Comparison of ENCODE assay signal across 8 cellular contexts in the genomic region with DNA sequence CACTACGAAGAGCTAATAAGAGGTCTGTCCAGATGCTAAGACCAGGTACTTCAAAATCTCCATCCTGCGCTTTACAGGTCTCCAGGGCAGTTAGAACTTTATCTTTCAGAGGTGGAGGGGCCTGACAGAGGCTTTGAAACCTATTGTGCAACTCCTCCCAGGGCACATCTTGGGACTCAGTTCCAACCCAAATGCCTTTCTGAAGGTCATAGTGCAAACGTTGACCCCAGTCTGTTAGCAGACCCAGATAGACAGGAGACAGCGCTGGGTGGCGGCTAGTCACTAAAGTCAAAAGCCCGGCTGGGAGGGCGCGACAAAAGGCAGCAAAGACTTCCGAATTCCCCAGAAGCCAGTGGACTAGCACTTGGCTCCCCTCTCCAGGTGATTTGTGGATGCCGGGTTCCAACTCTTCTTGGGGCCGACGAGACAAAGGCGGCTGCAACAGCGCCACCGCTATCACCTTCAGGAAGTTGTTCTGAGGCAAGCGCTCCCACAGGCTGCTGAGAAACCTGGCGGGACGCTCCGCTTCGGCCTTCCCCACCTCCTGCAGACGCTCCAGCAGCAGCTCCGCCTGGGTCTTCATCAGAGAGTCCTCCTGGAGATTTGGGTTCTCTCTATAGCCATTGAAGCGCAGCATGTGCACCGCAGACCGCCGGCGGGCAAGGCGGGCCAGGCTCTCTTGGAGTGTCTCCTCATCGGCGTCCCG. TPM values are rescaled to one million over a fixed set of nuclear protein-coding genes. Genes with fewer than 3 reads are reported as not detected.
DNase-seq lines count a peak whose midpoint lies in the region; TF ChIP-seq lines count a peak whose summit lies in the region.

No MANE protein-coding gene starts in this region.

- TF ChIP-seq CTCF in GM12864 (IDR thresholded peaks at IDR 0.05; ENCODE audit: low read depth, low read length, missing control alignments) (peak; percentile 70), HEK293 (tag by site-specific recombination; IDR thresholded peaks at IDR 0.05) (peak; percentile 67), MM.1S (IDR thresholded peaks at IDR 0.05; ENCODE audit: low read length) (peak; percentile 61), hepatocyte (IDR thresholded peaks at IDR 0.05; ENCODE audit: poor library complexity) (peak; percentile 56), retinal pigment epithelial cell (conservative IDR thresholded peaks at IDR 0.05; ENCODE audit: low read depth, low read length) (peak; percentile 56)

- POLR2A ChIA-PET in HEK293 (lab: Yijun Ruan, JAX) (interaction anchor here (0.8 to 2.0 kb wide), 4 partner anchors 10 to 204 kb away, joined by 3 to 7 read pairs (median 3); no protein-coding TSS in a partner anchor), HEK293T (lab: Yijun Ruan, JAX) (interaction anchor here (1.2 kb wide), 1 partner anchor 204 kb away, joined by 3 read pairs; no protein-coding TSS in a partner anchor)

- H3K36me3 ChIP-seq in HEK293 (ENCODE audit: control insufficient read depth in 2 of 2, insufficient read depth in 1 of 2, low read length in 2 of 2) (no peaks in the 10 kb centered on the region), MM.1S (replicated peaks; ENCODE audit: insufficient read depth, low read length) (no peaks in the 10 kb centered on the region), SJSA1 (no peaks in the 10 kb centered on the region; the same call in 1 of the 2 replicates), hepatocyte (replicated peaks; ENCODE audit: insufficient read depth, low read depth) (no peaks in the 10 kb centered on the region)

- peak overlapping the region; percentile 87 for H3K4me3 ChIP-seq in GM12864 (ENCODE audit: low read depth, low read length)
- peak overlapping the region; percentile 88 for H3K4me3 ChIP-seq in HEK293 (ENCODE audit: low read depth, low read length)
- peak overlapping the region; percentile 95 for H3K4me3 ChIP-seq in MM.1S (ENCODE audit: low read length)
- H3K4me3 ChIP-seq in SJSA1: peak overlapping the region; percentile 74
- peak overlapping the region; percentile 93 for H3K4me3 ChIP-seq in hepatocyte
- peak overlapping the region; percentile 88 for H3K4me3 ChIP-seq in retinal pigment epithelial cell (ENCODE audit: low read length)

- peak; percentile 45 for DNase-seq in GM12864 (ENCODE audit: low read depth)
- peak; percentile 82 for DNase-seq in MM.1S
- peak in 1 of 2 experiments; percentile 52 for DNase-seq in SJSA1 (ENCODE audit: low read depth in 1 of 2, low spot score in 2 of 2)
- peak in 45 of 58 donors; percentile 30 to 83 (median 68) for DNase-seq in anterior cingulate cortex (lab: John Stamatoyannopoulos, UW)
- peak; percentile 85 for DNase-seq in hepatocyte (ENCODE audit: low spot score)
- peak; percentile 28 for DNase-seq in retinal pigment epithelial cell (ENCODE audit: low read depth)
- no peak for DNase-seq in HEK293T (ENCODE audit: extremely low spot score)

- H3K4me2 ChIP-seq in MM.1S (ENCODE audit: low read depth, low read length) (peak overlapping the region; percentile 87), hepatocyte (peak overlapping the region; percentile 92)

- peak overlapping the region; percentile 90 for H3K27ac ChIP-seq in HEK293 (ENCODE audit: extremely low read depth, low read depth, low read length)
- H3K27ac ChIP-seq in MM.1S (ENCODE audit: low read length): peak overlapping the region; percentile 96
- peak overlapping the region; percentile 76 for H3K27ac ChIP-seq in SJSA1
- peak overlapping the region; percentile 99 for H3K27ac ChIP-seq in hepatocyte

- CTCF ChIA-PET in HEK293 (lab: Yijun Ruan, JAX) (interaction anchor here (0.6 to 2.1 kb wide), 10 partner anchors 8 to 685 kb away, joined by 3 to 8 read pairs (median 4); no protein-coding TSS in a partner anchor), HEK293T (lab: Yijun Ruan, JAX) (no interaction called here)

- H3K4me1 ChIP-seq in HEK293 (ENCODE audit: control insufficient read depth, insufficient read depth, low read length): no peaks in the 10 kb centered on the region
- peaks cover 4% of the 10 kb centered on the region; the same call in 1 of the 2 replicates for H3K4me1 ChIP-seq in MM.1S (ENCODE audit: low read length)
- H3K4me1 ChIP-seq in SJSA1 (replicated peaks): peaks cover 12% of the 10 kb centered on the region
- H3K4me1 ChIP-seq in hepatocyte (ENCODE audit: insufficient read depth): peaks cover 6% of the 10 kb centered on the region

- peak overlapping the region; percentile 94 for H3K9ac ChIP-seq in MM.1S (ENCODE audit: low read length)

- H3K9me3 ChIP-seq in HEK293 (ENCODE audit: control insufficient read depth, insufficient read depth, low read depth, low read length): no peaks in the 10 kb centered on the region
- H3K9me3 ChIP-seq in MM.1S (replicated peaks; ENCODE audit: insufficient read depth, low read length): no peaks in the 10 kb centered on the region
- H3K9me3 ChIP-seq in SJSA1 (replicated peaks): no peaks in the 10 kb centered on the region
- no peaks in the 10 kb centered on the region for H3K9me3 ChIP-seq in hepatocyte (ENCODE audit: low read depth)

- WGBS in hepatocyte (ENCODE audit: low lambda C conversion rate, missing lambda C conversion rate): 3% methylated on average over 31 of the region's 31 CpGs

- H2AFZ ChIP-seq in MM.1S (ENCODE audit: low read length) (peak overlapping the region; percentile 82), hepatocyte (peak overlapping the region; percentile 96)

- H3K27me3 ChIP-seq in MM.1S (replicated peaks; ENCODE audit: insufficient read depth, low read length): no peaks in the 10 kb centered on the region
- H3K27me3 ChIP-seq in SJSA1 (replicated peaks): no peaks in the 10 kb centered on the region
- no peaks in the 10 kb centered on the region for H3K27me3 ChIP-seq in hepatocyte

- H4K20me1 ChIP-seq in MM.1S (ENCODE audit: insufficient read depth, low read length) (no peaks in the 10 kb centered on the region), hepatocyte (ENCODE audit: insufficient read depth, poor library complexity, severe bottlenecking) (no peaks in the 10 kb centered on the region)

- peaks cover 64% of the 10 kb centered on the region for H3K79me2 ChIP-seq in MM.1S (ENCODE audit: low read length)
- peaks cover 33% of the 10 kb centered on the region for H3K79me2 ChIP-seq in hepatocyte

- H3K9me2 ChIP-seq in MM.1S (replicated peaks; ENCODE audit: insufficient read depth, low read length) (no peaks in the 10 kb centered on the region), hepatocyte (replicated peaks; ENCODE audit: insufficient read depth) (no peaks in the 10 kb centered on the region)

- H3F3A ChIP-seq in MM.1S (ENCODE audit: insufficient read depth, low read length): peaks cover 19% of the 10 kb centered on the region

TF ChIP-seq in HEK293, 187 proteins besides CTCF, POLR2A, EP300 and RAD21 (continues in another document):
- peak; percentile 23; the same call in 1 of the 2 replicates for TF ChIP-seq PBX3 (CRISPR knock-in tag; IDR thresholded peaks at IDR 0.05)

TF ChIP-seq in HEK293T, 16 proteins besides CTCF, POLR2A, EP300 and RAD21:
- TF ChIP-seq FOXA1 (IDR thresholded peaks at IDR 0.05): no peak
- no peak for TF ChIP-seq ARNT (IDR thresholded peaks at IDR 0.05)
- no peak for TF ChIP-seq SP1 (IDR thresholded peaks at IDR 0.05)
- TF ChIP-seq CTBP1 (IDR thresholded peaks at IDR 0.05; ENCODE audit: borderline replicate concordance): no peak
- TF ChIP-seq FOXK2 (IDR thresholded peaks at IDR 0.05): no peak
- TF ChIP-seq ELF4 (IDR thresholded peaks at IDR 0.05): no peak
- no peak for TF ChIP-seq L3MBTL2 (conservative IDR thresholded peaks at IDR 0.05)
- TF ChIP-seq LEF1 (IDR thresholded peaks at IDR 0.05; ENCODE audit: borderline replicate concordance): no peak
- TF ChIP-seq TARDBP (IDR thresholded peaks at IDR 0.05): no peak
- no peak for TF ChIP-seq HDGF (IDR thresholded peaks at IDR 0.05; ENCODE audit: borderline replicate concordance)

RNA-seq across cellular contexts. Expression of gene FANCF, which starts 0.7 kb away (rescaled TPM):
- 8.1 and 9.7 TPM in 2 replicates for total RNA-seq in SJSA1 (2014; rRNA removed; shearing (Covaris generic))
- total RNA-seq in hepatocyte: 14.9 and 16.4 TPM in 2 replicates
- polyA plus RNA-seq in hepatocyte: 9.9 and 10.8 TPM in 2 replicates

RNA-seq across cellular contexts. Expression of gene GAS2, which starts 41.5 kb away (rescaled TPM):
- 1.8 and 2.0 TPM in 2 replicates for total RNA-seq in SJSA1 (2014; rRNA removed; shearing (Covaris generic))
- 35.2 and 37.0 TPM in 2 replicates for total RNA-seq in hepatocyte
- polyA plus RNA-seq in hepatocyte: 10.4 and 13.3 TPM in 2 replicates

Comparison
In these comparisons a context has a peak if more than half of its experiments do, and no peak if none do; other contexts are left out.
1. RNA of gene GAS2, which starts 41.5 kb away (total RNA-seq): 35.2 to 37.0 TPM in hepatocyte; 1.8 to 2.0 TPM in SJSA1; every median in the first group is over 10 times any median in the second.
2. Peak in every context shown above with its lines, with median percentiles within 50 percentile points of each other: H3K4me3 ChIP-seq, CTCF ChIP-seq and H3K27ac ChIP-seq.